Comparison of ENCODE assay signal across 22 cellular contexts in the genomic region with DNA sequence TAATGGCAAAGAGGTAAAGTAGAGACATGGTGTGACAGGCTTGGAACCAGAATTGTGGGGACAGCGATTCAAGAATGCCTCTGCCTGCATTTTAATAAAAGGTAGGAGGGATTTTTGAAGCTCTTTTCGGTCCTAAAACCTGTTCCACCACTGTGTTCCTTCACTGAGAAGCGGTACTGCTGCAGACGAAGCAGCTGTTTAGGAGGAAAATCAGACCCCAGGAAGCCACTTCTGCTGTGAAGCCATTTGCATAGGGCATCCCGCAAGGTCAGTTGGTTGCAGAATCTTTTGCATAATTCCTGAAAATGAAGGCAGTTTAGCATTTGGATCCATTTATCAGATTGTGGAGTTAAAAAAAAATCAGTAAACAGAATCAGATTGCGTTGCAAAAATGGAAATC.
"Had no signal": no experiment of that assay in that cellular context is flagged by ENCODE, and none has a peak within 500 bp of the region (broad histone marks: within the 10 kb centered on the region; RNA-seq: fewer than 3 reads in every experiment).

No MANE protein-coding gene starts in this region.

- H3K27ac ChIP-seq: heart right ventricle, neutrophil, right atrium auricular region, sigmoid colon, skin epidermis, stomach, thoracic aorta, transverse colon had no signal

- DNase-seq: effector memory CD4-positive, alpha-beta T cell; heart right ventricle; hypothalamus; left colon; left ventricle myocardium superior; mesenchymal stem cell; naive B cell; sigmoid colon; stimulated activated CD4-positive, alpha-beta T cell treated with anti-CD3 and anti-CD28 coated beads, Interleukin-2, amount 100 ng/mL, for 24 hours; stimulated activated CD4-positive, alpha-beta T cell treated with anti-CD3 and anti-CD28 coated beads, Interleukin-4, amount 100 ng/mL, for 4 hours; stimulated activated naive B cell treated with anti-CD40 and anti-IgM and Interleukin-4, amounts not matched to agents 10 μg/mL and 1 μg/mL and 100 μg/mL, for 72 hours; stomach; substantia nigra; transverse colon had no signal

- H3K9me3 Mint-ChIP-seq: stimulated activated naive B cell treated with anti-CD40 and anti-IgM and Interleukin-4, amounts not matched to agents 10 μg/mL and 1 μg/mL and 100 μg/mL, for 72 hours had no signal

- H3K36me3 Mint-ChIP-seq: stimulated activated naive B cell treated with anti-CD40 and anti-IgM and Interleukin-4, amounts not matched to agents 10 μg/mL and 1 μg/mL and 100 μg/mL, for 72 hours had no signal

- H3K4me3 ChIP-seq: heart right ventricle, lung, right atrium auricular region, sigmoid colon, skin epidermis, stomach, thoracic aorta, transverse colon had no signal

- H3K4me3 Mint-ChIP-seq: naive B cell; nephron; stimulated activated naive B cell treated with anti-CD40 and anti-IgM and Interleukin-4, amounts not matched to agents 10 μg/mL and 1 μg/mL and 100 μg/mL, for 72 hours had no signal

- H3K27me3 ChIP-seq: right atrium auricular region, sigmoid colon, transverse colon had no signal

- H3K4me1 Mint-ChIP-seq: naive B cell; stimulated activated naive B cell treated with anti-CD40 and anti-IgM and Interleukin-4, amounts not matched to agents 10 μg/mL and 1 μg/mL and 100 μg/mL, for 72 hours had no signal

- FAIRE-seq: endometrium, frontal cortex had no signal

- H3K27ac Mint-ChIP-seq: naive B cell; nephron; stimulated activated naive B cell treated with anti-CD40 and anti-IgM and Interleukin-4, amounts not matched to agents 10 μg/mL and 1 μg/mL and 100 μg/mL, for 72 hours had no signal

- H3K9me3 ChIP-seq: neutrophil, thoracic aorta, transverse colon had no signal

- H3K4me1 ChIP-seq: heart right ventricle, right atrium auricular region, stomach, transverse colon had no signal

- H3K36me3 ChIP-seq: heart right ventricle, neutrophil, right atrium auricular region, sigmoid colon, stomach, thoracic aorta, transverse colon had no signal
